Comparison of ENCODE assay signal across 1 cellular context in the genomic region with DNA sequence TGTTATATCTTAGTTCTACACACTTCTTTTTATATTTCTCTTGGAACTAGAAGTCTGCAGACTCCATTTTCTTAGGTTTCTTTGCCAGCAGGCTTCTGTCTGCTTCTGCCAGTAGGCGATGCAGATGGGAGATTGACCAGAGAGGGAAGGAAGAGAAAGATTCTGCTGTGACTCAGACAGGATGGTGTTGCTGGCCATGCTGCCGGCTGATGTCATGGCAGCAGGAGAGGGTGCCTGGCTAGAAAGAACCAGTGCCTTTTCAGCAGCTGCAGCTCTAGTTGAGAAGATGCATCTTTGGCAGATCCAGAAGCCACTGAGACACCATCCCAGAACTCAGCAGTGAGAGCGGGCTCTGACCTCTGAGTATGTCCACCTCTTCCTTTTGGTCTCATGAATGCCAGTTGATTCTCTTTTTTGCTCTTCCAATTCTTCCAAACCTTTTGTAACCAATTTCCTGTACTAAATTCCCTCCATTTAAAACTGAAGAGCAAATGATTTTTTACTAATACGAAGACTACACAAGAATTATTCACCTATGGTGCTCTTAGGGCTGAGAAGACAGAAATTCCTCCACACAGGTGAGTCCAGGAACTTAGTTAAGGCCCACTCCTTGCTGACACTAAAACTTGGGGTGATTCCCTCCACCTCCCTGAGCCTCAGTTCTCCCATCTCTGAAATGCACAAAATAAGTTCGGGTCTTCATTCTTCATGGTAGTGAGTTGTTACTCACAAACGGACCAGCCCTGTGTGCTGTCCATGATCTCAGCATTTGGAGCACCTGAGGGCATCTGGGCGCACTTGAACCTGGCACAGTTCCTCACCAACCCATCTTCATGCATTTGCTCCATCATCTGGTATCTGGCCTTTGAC.
TF ChIP-seq lines count a peak whose summit lies in the region.

No MANE protein-coding gene starts in this region.

TF ChIP-seq in HepG2, 621 proteins besides CTCF, POLR2A, EP300 and RAD21 (continued from another document):
- TF ChIP-seq ZNF83 (CRISPR knock-in tag; IDR thresholded peaks at IDR 0.05; ENCODE audit: borderline replicate concordance) (no peak), ZNF281 (CRISPR knock-in tag; IDR thresholded peaks at IDR 0.05; ENCODE audit: borderline replicate concordance) (no peak), MAFF (IDR thresholded peaks at IDR 0.05; ENCODE audit: low read depth, low read length) (no peak), JDP2 (CRISPR knock-in tag; IDR thresholded peaks at IDR 0.05; ENCODE audit: borderline replicate concordance) (no peak), HNRNPLL (IDR thresholded peaks at IDR 0.05; ENCODE audit: low read depth, low read length, poor library complexity, severe bottlenecking) (no peak), EED (CRISPR knock-in tag; IDR thresholded peaks at IDR 0.05) (no peak)
- TF ChIP-seq, protein P1, sequence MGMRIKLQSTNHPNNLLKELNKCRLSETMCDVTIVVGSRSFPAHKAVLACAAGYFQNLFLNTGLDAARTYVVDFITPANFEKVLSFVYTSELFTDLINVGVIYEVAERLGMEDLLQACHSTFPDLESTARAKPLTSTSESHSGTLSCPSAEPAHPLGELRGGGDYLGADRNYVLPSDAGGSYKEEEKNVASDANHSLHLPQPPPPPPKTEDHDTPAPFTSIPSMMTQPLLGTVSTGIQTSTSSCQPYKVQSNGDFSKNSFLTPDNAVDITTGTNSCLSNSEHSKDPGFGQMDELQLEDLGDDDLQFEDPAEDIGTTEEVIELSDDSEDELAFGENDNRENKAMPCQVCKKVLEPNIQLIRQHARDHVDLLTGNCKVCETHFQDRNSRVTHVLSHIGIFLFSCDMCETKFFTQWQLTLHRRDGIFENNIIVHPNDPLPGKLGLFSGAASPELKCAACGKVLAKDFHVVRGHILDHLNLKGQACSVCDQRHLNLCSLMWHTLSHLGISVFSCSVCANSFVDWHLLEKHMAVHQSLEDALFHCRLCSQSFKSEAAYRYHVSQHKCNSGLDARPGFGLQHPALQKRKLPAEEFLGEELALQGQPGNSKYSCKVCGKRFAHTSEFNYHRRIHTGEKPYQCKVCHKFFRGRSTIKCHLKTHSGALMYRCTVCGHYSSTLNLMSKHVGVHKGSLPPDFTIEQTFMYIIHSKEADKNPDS (CRISPR knock-in tag; IDR thresholded peaks at IDR 0.05) = no peak
- TF ChIP-seq, protein P2, sequence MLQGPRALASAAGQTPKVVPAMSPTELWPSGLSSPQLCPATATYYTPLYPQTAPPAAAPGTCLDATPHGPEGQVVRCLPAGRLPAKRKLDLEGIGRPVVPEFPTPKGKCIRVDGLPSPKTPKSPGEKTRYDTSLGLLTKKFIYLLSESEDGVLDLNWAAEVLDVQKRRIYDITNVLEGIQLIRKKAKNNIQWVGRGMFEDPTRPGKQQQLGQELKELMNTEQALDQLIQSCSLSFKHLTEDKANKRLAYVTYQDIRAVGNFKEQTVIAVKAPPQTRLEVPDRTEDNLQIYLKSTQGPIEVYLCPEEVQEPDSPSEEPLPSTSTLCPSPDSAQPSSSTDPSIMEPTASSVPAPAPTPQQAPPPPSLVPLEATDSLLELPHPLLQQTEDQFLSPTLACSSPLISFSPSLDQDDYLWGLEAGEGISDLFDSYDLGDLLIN (CRISPR knock-in tag; IDR thresholded peaks at IDR 0.05; ENCODE audit: borderline replicate concordance) = no peak
TF ChIP-seq in HepG2: peak in this region for 0.
